Comparison of ENCODE assay signal across 1 cellular context in the genomic region with DNA sequence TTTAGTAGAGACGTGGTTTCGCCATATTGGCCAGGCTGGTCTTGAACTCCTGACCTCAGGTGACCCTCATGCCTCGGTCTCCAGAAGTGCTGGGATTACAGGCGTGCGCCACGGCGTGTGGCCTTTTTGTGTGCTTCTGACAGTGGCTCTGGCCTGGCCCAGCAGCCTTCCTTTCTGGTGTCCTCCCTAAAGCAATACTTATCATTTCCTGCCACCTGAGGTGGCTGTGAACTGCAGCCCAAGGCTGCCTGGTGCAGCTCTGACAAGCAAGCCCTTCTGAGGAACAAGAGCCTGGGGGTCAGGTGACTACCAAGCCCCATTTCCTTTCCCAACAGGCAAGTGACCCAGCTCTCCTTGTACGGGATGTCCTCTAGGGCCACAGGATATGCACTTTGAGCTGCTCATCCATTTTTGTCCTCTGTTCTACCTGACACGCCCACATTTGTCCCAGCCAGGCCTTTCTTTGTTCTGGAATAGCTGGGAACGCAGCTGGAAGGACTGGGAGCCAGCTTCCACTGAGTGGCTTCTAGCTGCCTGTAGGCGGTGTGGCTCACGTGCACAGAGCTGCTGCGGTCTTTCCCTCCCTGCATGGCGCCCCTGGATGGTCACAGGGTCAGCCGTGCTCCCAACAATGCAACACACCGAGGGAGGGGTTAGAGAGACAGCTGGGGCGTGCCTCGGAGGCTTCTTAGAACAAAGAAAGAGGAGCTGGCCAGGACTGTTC.
A peak's percentile ranks its signal among the peaks of the same experiment; 100 is the strongest.
TF ChIP-seq lines count a peak whose summit lies in the region.

No MANE protein-coding gene starts in this region.

TF ChIP-seq in HepG2, 621 proteins besides CTCF, POLR2A, EP300 and RAD21 (continued from another document and continues in another):
- TF ChIP-seq NCOA2 (CRISPR knock-in tag; IDR thresholded peaks at IDR 0.05) (peak; percentile 27; the same call in 1 of the 2 replicates), MXD1 (CRISPR knock-in tag; IDR thresholded peaks at IDR 0.05) (0 out of 2 replicates have a peak, but pooled peaks have one; percentile 8), MAFG (CRISPR knock-in tag; IDR thresholded peaks at IDR 0.05) (no peak), PHB2 (IDR thresholded peaks at IDR 0.05; ENCODE audit: partially characterized antibody) (no peak), ZNF281 (CRISPR knock-in tag; IDR thresholded peaks at IDR 0.05; ENCODE audit: borderline replicate concordance) (no peak), TAF1 (CRISPR knock-in tag; IDR thresholded peaks at IDR 0.05) (peak; percentile 32; the same call in 1 of the 2 replicates), CCDC6 (CRISPR knock-in tag; IDR thresholded peaks at IDR 0.05) (peak; percentile 73; the same call in 1 of the 2 replicates), SOX6 (IDR thresholded peaks at IDR 0.05) (no peak), SOX6 (CRISPR knock-in tag; IDR thresholded peaks at IDR 0.05) (peak; percentile 98), YEATS4 (CRISPR knock-in tag; IDR thresholded peaks at IDR 0.05; ENCODE audit: borderline replicate concordance) (peak; percentile 68; the same call in 1 of the 2 replicates), ZFY (CRISPR knock-in tag; IDR thresholded peaks at IDR 0.05) (peak; percentile 67; the same call in 1 of the 2 replicates), MED8 (CRISPR knock-in tag; IDR thresholded peaks at IDR 0.05; ENCODE audit: insufficient replicate concordance) (no peak), SAP130 (CRISPR knock-in tag; IDR thresholded peaks at IDR 0.05; ENCODE audit: low read depth) (peak; percentile 60), ZBTB43 (CRISPR knock-in tag; conservative IDR thresholded peaks at IDR 0.05) (peak; percentile 74; the same call in 1 of the 2 replicates), NCOA1 (CRISPR knock-in tag; IDR thresholded peaks at IDR 0.05) (0 out of 2 replicates have a peak, but pooled peaks have one; percentile 16), KLF9 (CRISPR knock-in tag; IDR thresholded peaks at IDR 0.05; ENCODE audit: low read depth) (0 out of 2 replicates have a peak, but pooled peaks have one; percentile 41), PRDM15 (CRISPR knock-in tag; IDR thresholded peaks at IDR 0.05) (0 out of 2 replicates have a peak, but pooled peaks have one; percentile 24), ZMYM2 (CRISPR knock-in tag; IDR thresholded peaks at IDR 0.05) (peak; percentile 77; the same call in 1 of the 2 replicates), ZFP90 (CRISPR knock-in tag; IDR thresholded peaks at IDR 0.05; ENCODE audit: borderline replicate concordance) (peak; percentile 74; the same call in 1 of the 2 replicates), ERF (CRISPR knock-in tag; IDR thresholded peaks at IDR 0.05) (peak; percentile 20; the same call in 1 of the 2 replicates)
- TF ChIP-seq, protein P1, sequence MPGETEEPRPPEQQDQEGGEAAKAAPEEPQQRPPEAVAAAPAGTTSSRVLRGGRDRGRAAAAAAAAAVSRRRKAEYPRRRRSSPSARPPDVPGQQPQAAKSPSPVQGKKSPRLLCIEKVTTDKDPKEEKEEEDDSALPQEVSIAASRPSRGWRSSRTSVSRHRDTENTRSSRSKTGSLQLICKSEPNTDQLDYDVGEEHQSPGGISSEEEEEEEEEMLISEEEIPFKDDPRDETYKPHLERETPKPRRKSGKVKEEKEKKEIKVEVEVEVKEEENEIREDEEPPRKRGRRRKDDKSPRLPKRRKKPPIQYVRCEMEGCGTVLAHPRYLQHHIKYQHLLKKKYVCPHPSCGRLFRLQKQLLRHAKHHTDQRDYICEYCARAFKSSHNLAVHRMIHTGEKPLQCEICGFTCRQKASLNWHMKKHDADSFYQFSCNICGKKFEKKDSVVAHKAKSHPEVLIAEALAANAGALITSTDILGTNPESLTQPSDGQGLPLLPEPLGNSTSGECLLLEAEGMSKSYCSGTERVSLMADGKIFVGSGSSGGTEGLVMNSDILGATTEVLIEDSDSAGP (CRISPR knock-in tag; IDR thresholded peaks at IDR 0.05; ENCODE audit: borderline replicate concordance) = peak; percentile 71; the same call in 1 of the 2 replicates
- TF ChIP-seq, protein P2, sequence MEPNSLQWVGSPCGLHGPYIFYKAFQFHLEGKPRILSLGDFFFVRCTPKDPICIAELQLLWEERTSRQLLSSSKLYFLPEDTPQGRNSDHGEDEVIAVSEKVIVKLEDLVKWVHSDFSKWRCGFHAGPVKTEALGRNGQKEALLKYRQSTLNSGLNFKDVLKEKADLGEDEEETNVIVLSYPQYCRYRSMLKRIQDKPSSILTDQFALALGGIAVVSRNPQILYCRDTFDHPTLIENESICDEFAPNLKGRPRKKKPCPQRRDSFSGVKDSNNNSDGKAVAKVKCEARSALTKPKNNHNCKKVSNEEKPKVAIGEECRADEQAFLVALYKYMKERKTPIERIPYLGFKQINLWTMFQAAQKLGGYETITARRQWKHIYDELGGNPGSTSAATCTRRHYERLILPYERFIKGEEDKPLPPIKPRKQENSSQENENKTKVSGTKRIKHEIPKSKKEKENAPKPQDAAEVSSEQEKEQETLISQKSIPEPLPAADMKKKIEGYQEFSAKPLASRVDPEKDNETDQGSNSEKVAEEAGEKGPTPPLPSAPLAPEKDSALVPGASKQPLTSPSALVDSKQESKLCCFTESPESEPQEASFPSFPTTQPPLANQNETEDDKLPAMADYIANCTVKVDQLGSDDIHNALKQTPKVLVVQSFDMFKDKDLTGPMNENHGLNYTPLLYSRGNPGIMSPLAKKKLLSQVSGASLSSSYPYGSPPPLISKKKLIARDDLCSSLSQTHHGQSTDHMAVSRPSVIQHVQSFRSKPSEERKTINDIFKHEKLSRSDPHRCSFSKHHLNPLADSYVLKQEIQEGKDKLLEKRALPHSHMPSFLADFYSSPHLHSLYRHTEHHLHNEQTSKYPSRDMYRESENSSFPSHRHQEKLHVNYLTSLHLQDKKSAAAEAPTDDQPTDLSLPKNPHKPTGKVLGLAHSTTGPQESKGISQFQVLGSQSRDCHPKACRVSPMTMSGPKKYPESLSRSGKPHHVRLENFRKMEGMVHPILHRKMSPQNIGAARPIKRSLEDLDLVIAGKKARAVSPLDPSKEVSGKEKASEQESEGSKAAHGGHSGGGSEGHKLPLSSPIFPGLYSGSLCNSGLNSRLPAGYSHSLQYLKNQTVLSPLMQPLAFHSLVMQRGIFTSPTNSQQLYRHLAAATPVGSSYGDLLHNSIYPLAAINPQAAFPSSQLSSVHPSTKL (CRISPR knock-in tag; IDR thresholded peaks at IDR 0.05) = peak; percentile 49; the same call in 1 of the 2 replicates
- TF ChIP-seq, protein P3, sequence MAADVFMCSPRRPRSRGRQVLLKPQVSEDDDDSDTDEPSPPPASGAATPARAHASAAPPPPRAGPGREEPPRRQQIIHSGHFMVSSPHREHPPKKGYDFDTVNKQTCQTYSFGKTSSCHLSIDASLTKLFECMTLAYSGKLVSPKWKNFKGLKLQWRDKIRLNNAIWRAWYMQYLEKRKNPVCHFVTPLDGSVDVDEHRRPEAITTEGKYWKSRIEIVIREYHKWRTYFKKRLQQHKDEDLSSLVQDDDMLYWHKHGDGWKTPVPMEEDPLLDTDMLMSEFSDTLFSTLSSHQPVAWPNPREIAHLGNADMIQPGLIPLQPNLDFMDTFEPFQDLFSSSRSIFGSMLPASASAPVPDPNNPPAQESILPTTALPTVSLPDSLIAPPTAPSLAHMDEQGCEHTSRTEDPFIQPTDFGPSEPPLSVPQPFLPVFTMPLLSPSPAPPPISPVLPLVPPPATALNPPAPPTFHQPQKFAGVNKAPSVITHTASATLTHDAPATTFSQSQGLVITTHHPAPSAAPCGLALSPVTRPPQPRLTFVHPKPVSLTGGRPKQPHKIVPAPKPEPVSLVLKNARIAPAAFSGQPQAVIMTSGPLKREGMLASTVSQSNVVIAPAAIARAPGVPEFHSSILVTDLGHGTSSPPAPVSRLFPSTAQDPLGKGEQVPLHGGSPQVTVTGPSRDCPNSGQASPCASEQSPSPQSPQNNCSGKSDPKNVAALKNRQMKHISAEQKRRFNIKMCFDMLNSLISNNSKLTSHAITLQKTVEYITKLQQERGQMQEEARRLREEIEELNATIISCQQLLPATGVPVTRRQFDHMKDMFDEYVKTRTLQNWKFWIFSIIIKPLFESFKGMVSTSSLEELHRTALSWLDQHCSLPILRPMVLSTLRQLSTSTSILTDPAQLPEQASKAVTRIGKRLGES (CRISPR knock-in tag; IDR thresholded peaks at IDR 0.05; ENCODE audit: borderline replicate concordance) = 0 out of 2 replicates have a peak, but pooled peaks have one; percentile 15
- TF ChIP-seq, protein P4, sequence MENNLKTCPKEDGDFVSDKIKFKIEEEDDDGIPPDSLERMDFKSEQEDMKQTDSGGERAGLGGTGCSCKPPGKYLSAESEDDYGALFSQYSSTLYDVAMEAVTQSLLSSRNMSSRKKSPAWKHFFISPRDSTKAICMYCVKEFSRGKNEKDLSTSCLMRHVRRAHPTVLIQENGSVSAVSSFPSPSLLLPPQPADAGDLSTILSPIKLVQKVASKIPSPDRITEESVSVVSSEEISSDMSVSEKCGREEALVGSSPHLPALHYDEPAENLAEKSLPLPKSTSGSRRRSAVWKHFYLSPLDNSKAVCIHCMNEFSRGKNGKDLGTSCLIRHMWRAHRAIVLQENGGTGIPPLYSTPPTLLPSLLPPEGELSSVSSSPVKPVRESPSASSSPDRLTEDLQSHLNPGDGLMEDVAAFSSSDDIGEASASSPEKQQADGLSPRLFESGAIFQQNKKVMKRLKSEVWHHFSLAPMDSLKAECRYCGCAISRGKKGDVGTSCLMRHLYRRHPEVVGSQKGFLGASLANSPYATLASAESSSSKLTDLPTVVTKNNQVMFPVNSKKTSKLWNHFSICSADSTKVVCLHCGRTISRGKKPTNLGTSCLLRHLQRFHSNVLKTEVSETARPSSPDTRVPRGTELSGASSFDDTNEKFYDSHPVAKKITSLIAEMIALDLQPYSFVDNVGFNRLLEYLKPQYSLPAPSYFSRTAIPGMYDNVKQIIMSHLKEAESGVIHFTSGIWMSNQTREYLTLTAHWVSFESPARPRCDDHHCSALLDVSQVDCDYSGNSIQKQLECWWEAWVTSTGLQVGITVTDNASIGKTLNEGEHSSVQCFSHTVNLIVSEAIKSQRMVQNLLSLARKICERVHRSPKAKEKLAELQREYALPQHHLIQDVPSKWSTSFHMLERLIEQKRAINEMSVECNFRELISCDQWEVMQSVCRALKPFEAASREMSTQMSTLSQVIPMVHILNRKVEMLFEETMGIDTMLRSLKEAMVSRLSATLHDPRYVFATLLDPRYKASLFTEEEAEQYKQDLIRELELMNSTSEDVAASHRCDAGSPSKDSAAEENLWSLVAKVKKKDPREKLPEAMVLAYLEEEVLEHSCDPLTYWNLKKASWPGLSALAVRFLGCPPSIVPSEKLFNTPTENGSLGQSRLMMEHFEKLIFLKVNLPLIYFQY (CRISPR knock-in tag; IDR thresholded peaks at IDR 0.05; ENCODE audit: borderline replicate concordance) = no peak
